Comparison of ENCODE assay signal across 1 cellular context in the genomic region with DNA sequence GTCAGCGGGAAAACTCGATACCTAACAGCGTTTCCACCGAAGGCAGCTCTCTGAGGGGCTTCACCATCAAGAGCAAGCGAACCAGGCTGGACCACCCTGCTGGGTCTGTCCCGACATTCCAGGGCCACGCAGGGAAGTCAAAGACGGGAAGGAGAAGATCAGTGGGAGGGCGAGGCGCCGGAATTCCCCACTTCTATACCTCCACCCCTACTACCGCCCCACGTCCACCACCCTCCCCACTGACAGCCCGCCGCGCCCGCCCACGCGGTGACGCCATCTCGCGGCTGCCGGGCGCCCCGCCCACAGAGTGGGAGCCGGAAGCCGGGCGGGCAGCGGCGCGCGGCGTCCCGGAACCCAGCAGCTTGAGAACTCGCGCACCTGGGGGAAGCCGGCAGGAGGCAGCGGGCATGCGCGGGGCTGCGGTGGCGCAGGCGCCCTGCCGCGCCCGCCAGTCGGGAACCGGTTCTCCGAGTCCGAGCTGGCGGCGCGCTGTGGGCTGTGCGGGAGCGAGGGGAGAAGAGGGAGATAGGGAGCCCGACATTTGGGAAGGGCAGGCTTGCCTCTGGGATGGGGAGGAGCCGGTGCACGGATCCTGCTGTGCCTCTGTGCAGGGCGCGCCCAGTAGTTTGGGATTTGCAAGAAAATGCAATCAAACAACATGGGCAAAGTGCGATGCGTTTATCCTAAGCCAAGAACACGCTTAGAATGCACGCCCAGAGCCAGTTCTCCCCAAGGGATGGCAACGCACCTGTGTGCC.
TF ChIP-seq lines count a peak whose summit lies in the region.

No MANE protein-coding gene starts in this region.

TF ChIP-seq in HepG2, 621 proteins besides CTCF, POLR2A, EP300 and RAD21 (continued from another document and continues in another):
- TF ChIP-seq, protein P1, sequence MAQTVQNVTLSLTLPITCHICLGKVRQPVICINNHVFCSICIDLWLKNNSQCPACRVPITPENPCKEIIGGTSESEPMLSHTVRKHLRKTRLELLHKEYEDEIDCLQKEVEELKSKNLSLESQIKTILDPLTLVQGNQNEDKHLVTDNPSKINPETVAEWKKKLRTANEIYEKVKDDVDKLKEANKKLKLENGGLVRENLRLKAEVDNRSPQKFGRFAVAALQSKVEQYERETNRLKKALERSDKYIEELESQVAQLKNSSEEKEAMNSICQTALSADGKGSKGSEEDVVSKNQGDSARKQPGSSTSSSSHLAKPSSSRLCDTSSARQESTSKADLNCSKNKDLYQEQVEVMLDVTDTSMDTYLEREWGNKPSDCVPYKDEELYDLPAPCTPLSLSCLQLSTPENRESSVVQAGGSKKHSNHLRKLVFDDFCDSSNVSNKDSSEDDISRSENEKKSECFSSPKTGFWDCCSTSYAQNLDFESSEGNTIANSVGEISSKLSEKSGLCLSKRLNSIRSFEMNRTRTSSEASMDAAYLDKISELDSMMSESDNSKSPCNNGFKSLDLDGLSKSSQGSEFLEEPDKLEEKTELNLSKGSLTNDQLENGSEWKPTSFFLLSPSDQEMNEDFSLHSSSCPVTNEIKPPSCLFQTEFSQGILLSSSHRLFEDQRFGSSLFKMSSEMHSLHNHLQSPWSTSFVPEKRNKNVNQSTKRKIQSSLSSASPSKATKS (CRISPR knock-in tag; IDR thresholded peaks at IDR 0.05), result no peak
- TF ChIP-seq CBX5 (CRISPR knock-in tag; IDR thresholded peaks at IDR 0.05; ENCODE audit: borderline replicate concordance) (no peak), GABPB1 (CRISPR knock-in tag; IDR thresholded peaks at IDR 0.05) (peak; percentile 91), ZFP36L1 (CRISPR knock-in tag; IDR thresholded peaks at IDR 0.05) (peak; percentile 90), BCL6 (CRISPR knock-in tag; IDR thresholded peaks at IDR 0.05) (no peak), ZNF275 (CRISPR knock-in tag; IDR thresholded peaks at IDR 0.05; ENCODE audit: borderline replicate concordance) (peak; percentile 72; the same call in 1 of the 2 replicates), ATF7-NPFF (CRISPR knock-in tag; IDR thresholded peaks at IDR 0.05; ENCODE audit: low read depth) (peak; percentile 29; the same call in 1 of the 2 replicates), TFAP4 (IDR thresholded peaks at IDR 0.05; ENCODE audit: borderline replicate concordance, low read depth) (no peak), RXRA (CRISPR knock-in tag; IDR thresholded peaks at IDR 0.05) (no peak), DPF2 (CRISPR knock-in tag; IDR thresholded peaks at IDR 0.05; ENCODE audit: borderline replicate concordance, low read depth) (no peak), XBP1 (CRISPR knock-in tag; IDR thresholded peaks at IDR 0.05) (peak; percentile 70; the same call in 1 of the 2 replicates), MZF1 (CRISPR knock-in tag; IDR thresholded peaks at IDR 0.05; ENCODE audit: borderline replicate concordance) (no peak), THAP11 (CRISPR knock-in tag; IDR thresholded peaks at IDR 0.05) (peak; percentile 78; the same call in 1 of the 2 replicates), ZBTB46 (CRISPR knock-in tag; IDR thresholded peaks at IDR 0.05; ENCODE audit: borderline replicate concordance) (peak; percentile 55; the same call in 1 of the 2 replicates), TMF1 (CRISPR knock-in tag; IDR thresholded peaks at IDR 0.05; ENCODE audit: low read depth) (peak; percentile 51; the same call in 1 of the 2 replicates), GATAD1 (CRISPR knock-in tag; IDR thresholded peaks at IDR 0.05) (peak; percentile 78), ARNT2 (CRISPR knock-in tag; IDR thresholded peaks at IDR 0.05; ENCODE audit: low read depth) (no peak; the same call in 1 of the 2 replicates), MAFG (CRISPR knock-in tag; IDR thresholded peaks at IDR 0.05) (no peak), REPIN1 (CRISPR knock-in tag; IDR thresholded peaks at IDR 0.05; ENCODE audit: borderline replicate concordance, low read depth) (0 out of 2 replicates have a peak, but pooled peaks have one; percentile 10), DNMT1 (CRISPR knock-in tag; IDR thresholded peaks at IDR 0.05) (no peak), ZNF235 (CRISPR knock-in tag; IDR thresholded peaks at IDR 0.05; ENCODE audit: borderline replicate concordance) (no peak; the same call in 1 of the 2 replicates), ZNF30 (CRISPR knock-in tag; IDR thresholded peaks at IDR 0.05) (no peak), ZNF432 (CRISPR knock-in tag; IDR thresholded peaks at IDR 0.05; ENCODE audit: borderline replicate concordance) (no peak), IRF2 (CRISPR knock-in tag; IDR thresholded peaks at IDR 0.05) (peak; percentile 63; the same call in 1 of the 2 replicates), ZMYM4 (CRISPR knock-in tag; IDR thresholded peaks at IDR 0.05) (peak; percentile 83), SALL2 (CRISPR knock-in tag; IDR thresholded peaks at IDR 0.05) (peak; percentile 53; the same call in 1 of the 2 replicates), PHF5A (CRISPR knock-in tag; IDR thresholded peaks at IDR 0.05; ENCODE audit: low read depth, unreplicated experiment) (no peak), TOE1 (CRISPR knock-in tag; IDR thresholded peaks at IDR 0.05) (no peak), DR1 (CRISPR knock-in tag; IDR thresholded peaks at IDR 0.05) (no peak), ZMAT3 (CRISPR knock-in tag; conservative IDR thresholded peaks at IDR 0.05) (peak; percentile 74), MBNL3 (CRISPR knock-in tag; conservative IDR thresholded peaks at IDR 0.05) (no peak), ZFY (CRISPR knock-in tag; IDR thresholded peaks at IDR 0.05) (peak; percentile 24), ZNF20 (CRISPR knock-in tag; IDR thresholded peaks at IDR 0.05) (no peak), ZKSCAN5 (CRISPR knock-in tag; IDR thresholded peaks at IDR 0.05) (no peak), NONO (IDR thresholded peaks at IDR 0.05) (no peak), NONO (CRISPR knock-in tag; conservative IDR thresholded peaks at IDR 0.05) (0 out of 2 replicates have a peak, but pooled peaks have one; percentile 45), NKX3-1 (CRISPR knock-in tag; IDR thresholded peaks at IDR 0.05) (peak; percentile 41; the same call in 1 of the 2 replicates), ATRX (CRISPR knock-in tag; IDR thresholded peaks at IDR 0.05; ENCODE audit: borderline replicate concordance) (no peak), ZNF7 (CRISPR knock-in tag; IDR thresholded peaks at IDR 0.05) (no peak), ZBTB8A (CRISPR knock-in tag; IDR thresholded peaks at IDR 0.05; ENCODE audit: borderline replicate concordance, low read depth) (peak; percentile 86; the same call in 1 of the 2 replicates)
- TF ChIP-seq, protein P2, sequence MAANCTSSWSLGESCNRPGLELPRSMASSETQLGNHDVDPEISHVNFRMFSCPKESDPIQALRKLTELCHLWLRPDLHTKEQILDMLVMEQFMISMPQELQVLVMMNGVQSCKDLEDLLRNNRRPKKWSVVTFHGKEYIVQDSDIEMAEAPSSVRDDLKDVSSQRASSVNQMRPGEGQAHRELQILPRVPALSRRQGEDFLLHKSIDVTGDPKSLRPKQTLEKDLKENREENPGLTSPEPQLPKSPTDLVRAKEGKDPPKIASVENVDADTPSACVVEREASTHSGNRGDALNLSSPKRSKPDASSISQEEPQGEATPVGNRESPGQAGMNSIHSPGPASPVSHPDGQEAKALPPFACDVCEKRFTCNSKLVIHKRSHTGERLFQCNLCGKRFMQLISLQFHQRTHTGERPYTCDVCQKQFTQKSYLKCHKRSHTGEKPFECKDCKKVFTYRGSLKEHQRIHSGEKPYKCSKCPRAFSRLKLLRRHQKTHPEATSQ (CRISPR knock-in tag; IDR thresholded peaks at IDR 0.05; ENCODE audit: borderline replicate concordance), result 0 out of 2 replicates have a peak, but pooled peaks have one; percentile 25
- TF ChIP-seq, protein P3, sequence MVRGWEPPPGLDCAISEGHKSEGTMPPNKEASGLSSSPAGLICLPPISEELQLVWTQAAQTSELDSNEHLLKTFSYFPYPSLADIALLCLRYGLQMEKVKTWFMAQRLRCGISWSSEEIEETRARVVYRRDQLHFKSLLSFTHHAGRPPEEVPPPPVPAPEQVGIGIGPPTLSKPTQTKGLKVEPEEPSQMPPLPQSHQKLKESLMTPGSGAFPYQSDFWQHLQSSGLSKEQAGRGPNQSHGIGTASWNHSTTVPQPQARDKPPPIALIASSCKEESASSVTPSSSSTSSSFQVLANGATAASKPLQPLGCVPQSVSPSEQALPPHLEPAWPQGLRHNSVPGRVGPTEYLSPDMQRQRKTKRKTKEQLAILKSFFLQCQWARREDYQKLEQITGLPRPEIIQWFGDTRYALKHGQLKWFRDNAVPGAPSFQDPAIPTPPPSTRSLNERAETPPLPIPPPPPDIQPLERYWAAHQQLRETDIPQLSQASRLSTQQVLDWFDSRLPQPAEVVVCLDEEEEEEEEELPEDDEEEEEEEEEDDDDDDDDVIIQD (CRISPR knock-in tag; IDR thresholded peaks at IDR 0.05; ENCODE audit: low read depth), result peak; percentile 24; the same call in 1 of the 2 replicates
- TF ChIP-seq, protein P4, sequence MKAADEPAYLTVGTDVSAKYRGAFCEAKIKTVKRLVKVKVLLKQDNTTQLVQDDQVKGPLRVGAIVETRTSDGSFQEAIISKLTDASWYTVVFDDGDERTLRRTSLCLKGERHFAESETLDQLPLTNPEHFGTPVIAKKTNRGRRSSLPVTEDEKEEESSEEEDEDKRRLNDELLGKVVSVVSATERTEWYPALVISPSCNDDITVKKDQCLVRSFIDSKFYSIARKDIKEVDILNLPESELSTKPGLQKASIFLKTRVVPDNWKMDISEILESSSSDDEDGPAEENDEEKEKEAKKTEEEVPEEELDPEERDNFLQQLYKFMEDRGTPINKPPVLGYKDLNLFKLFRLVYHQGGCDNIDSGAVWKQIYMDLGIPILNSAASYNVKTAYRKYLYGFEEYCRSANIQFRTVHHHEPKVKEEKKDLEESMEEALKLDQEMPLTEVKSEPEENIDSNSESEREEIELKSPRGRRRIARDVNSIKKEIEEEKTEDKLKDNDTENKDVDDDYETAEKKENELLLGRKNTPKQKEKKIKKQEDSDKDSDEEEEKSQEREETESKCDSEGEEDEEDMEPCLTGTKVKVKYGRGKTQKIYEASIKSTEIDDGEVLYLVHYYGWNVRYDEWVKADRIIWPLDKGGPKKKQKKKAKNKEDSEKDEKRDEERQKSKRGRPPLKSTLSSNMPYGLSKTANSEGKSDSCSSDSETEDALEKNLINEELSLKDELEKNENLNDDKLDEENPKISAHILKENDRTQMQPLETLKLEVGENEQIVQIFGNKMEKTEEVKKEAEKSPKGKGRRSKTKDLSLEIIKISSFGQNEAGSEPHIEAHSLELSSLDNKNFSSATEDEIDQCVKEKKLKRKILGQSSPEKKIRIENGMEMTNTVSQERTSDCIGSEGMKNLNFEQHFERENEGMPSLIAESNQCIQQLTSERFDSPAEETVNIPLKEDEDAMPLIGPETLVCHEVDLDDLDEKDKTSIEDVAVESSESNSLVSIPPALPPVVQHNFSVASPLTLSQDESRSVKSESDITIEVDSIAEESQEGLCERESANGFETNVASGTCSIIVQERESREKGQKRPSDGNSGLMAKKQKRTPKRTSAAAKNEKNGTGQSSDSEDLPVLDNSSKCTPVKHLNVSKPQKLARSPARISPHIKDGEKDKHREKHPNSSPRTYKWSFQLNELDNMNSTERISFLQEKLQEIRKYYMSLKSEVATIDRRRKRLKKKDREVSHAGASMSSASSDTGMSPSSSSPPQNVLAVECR (CRISPR knock-in tag; IDR thresholded peaks at IDR 0.05; ENCODE audit: borderline replicate concordance), result peak; percentile 77
- TF ChIP-seq, protein P5, sequence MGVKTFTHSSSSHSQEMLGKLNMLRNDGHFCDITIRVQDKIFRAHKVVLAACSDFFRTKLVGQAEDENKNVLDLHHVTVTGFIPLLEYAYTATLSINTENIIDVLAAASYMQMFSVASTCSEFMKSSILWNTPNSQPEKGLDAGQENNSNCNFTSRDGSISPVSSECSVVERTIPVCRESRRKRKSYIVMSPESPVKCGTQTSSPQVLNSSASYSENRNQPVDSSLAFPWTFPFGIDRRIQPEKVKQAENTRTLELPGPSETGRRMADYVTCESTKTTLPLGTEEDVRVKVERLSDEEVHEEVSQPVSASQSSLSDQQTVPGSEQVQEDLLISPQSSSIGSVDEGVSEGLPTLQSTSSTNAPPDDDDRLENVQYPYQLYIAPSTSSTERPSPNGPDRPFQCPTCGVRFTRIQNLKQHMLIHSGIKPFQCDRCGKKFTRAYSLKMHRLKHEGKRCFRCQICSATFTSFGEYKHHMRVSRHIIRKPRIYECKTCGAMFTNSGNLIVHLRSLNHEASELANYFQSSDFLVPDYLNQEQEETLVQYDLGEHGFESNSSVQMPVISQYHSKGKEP (CRISPR knock-in tag; IDR thresholded peaks at IDR 0.05), result 0 out of 2 replicates have a peak, but pooled peaks have one; percentile 33
- TF ChIP-seq, protein P6, sequence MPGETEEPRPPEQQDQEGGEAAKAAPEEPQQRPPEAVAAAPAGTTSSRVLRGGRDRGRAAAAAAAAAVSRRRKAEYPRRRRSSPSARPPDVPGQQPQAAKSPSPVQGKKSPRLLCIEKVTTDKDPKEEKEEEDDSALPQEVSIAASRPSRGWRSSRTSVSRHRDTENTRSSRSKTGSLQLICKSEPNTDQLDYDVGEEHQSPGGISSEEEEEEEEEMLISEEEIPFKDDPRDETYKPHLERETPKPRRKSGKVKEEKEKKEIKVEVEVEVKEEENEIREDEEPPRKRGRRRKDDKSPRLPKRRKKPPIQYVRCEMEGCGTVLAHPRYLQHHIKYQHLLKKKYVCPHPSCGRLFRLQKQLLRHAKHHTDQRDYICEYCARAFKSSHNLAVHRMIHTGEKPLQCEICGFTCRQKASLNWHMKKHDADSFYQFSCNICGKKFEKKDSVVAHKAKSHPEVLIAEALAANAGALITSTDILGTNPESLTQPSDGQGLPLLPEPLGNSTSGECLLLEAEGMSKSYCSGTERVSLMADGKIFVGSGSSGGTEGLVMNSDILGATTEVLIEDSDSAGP (CRISPR knock-in tag; IDR thresholded peaks at IDR 0.05; ENCODE audit: borderline replicate concordance), result peak; percentile 51
